1 cellular context compared by ENCODE assay signal in the genomic region with DNA sequence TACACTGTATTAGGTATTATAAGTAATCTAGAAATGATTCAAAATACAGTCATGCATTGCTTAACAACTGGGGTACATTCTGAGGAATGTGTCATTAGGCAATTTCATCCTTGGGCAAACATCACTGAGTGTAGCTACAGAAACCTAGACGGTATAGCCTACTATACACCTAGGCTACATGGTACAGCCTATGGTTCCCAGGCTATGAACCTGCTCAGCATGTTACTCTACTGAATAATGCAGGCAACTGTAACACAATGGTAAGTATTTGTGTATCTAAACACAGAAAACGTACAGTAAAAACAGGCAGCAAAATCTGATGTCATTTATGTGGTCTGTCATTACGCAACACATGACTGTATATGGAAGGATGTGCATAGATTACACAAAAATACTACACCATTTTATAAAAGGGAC.
TF ChIP-seq lines count a peak whose summit lies in the region.

No MANE protein-coding gene starts in this region.

TF ChIP-seq in HepG2, 621 proteins besides CTCF, POLR2A, EP300 and RAD21 (continued from another document and continues in another):
- TF ChIP-seq, protein P1, sequence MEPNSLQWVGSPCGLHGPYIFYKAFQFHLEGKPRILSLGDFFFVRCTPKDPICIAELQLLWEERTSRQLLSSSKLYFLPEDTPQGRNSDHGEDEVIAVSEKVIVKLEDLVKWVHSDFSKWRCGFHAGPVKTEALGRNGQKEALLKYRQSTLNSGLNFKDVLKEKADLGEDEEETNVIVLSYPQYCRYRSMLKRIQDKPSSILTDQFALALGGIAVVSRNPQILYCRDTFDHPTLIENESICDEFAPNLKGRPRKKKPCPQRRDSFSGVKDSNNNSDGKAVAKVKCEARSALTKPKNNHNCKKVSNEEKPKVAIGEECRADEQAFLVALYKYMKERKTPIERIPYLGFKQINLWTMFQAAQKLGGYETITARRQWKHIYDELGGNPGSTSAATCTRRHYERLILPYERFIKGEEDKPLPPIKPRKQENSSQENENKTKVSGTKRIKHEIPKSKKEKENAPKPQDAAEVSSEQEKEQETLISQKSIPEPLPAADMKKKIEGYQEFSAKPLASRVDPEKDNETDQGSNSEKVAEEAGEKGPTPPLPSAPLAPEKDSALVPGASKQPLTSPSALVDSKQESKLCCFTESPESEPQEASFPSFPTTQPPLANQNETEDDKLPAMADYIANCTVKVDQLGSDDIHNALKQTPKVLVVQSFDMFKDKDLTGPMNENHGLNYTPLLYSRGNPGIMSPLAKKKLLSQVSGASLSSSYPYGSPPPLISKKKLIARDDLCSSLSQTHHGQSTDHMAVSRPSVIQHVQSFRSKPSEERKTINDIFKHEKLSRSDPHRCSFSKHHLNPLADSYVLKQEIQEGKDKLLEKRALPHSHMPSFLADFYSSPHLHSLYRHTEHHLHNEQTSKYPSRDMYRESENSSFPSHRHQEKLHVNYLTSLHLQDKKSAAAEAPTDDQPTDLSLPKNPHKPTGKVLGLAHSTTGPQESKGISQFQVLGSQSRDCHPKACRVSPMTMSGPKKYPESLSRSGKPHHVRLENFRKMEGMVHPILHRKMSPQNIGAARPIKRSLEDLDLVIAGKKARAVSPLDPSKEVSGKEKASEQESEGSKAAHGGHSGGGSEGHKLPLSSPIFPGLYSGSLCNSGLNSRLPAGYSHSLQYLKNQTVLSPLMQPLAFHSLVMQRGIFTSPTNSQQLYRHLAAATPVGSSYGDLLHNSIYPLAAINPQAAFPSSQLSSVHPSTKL (CRISPR knock-in tag; IDR thresholded peaks at IDR 0.05): peak; percentile 38; the same call in 1 of the 2 replicates
- TF ChIP-seq RELA (CRISPR knock-in tag; IDR thresholded peaks at IDR 0.05) (no peak), RNF2 (conservative IDR thresholded peaks at IDR 0.05; ENCODE audit: low read depth) (no peak), TEAD3 (CRISPR knock-in tag; optimal IDR thresholded peaks at IDR 0.05; ENCODE audit: borderline replicate concordance) (peak; percentile 40), ZNF12 (CRISPR knock-in tag; IDR thresholded peaks at IDR 0.05) (0 out of 2 replicates have a peak, but pooled peaks have one; percentile 32), JUNB (CRISPR knock-in tag; IDR thresholded peaks at IDR 0.05; ENCODE audit: borderline replicate concordance) (no peak), DPF2 (CRISPR knock-in tag; IDR thresholded peaks at IDR 0.05; ENCODE audit: borderline replicate concordance, low read depth) (no peak), HOXD1 (CRISPR knock-in tag; IDR thresholded peaks at IDR 0.05) (no peak), ZNF138 (CRISPR knock-in tag; IDR thresholded peaks at IDR 0.05; ENCODE audit: low read depth) (no peak), RARG (CRISPR knock-in tag; IDR thresholded peaks at IDR 0.05; ENCODE audit: low read depth) (no peak), HNF4G (IDR thresholded peaks at IDR 0.05; ENCODE audit: borderline replicate concordance, low read depth, low read length) (no peak), HNF4G (CRISPR knock-in tag; IDR thresholded peaks at IDR 0.05; ENCODE audit: borderline replicate concordance, low read depth) (no peak), ZNF83 (CRISPR knock-in tag; IDR thresholded peaks at IDR 0.05; ENCODE audit: borderline replicate concordance) (no peak), NCOA1 (CRISPR knock-in tag; IDR thresholded peaks at IDR 0.05) (no peak), MAZ (IDR thresholded peaks at IDR 0.05; ENCODE audit: borderline replicate concordance, low read depth, low read length) (no peak), MAZ (CRISPR knock-in tag; IDR thresholded peaks at IDR 0.05; ENCODE audit: low read depth) (no peak), SAFB2 (CRISPR knock-in tag; IDR thresholded peaks at IDR 0.05; ENCODE audit: borderline replicate concordance, low read depth) (no peak), NR2F2 (IDR thresholded peaks at IDR 0.05; ENCODE audit: borderline replicate concordance, low read depth) (no peak), MATR3 (CRISPR knock-in tag; IDR thresholded peaks at IDR 0.05) (no peak), BCL6 (CRISPR knock-in tag; IDR thresholded peaks at IDR 0.05) (0 out of 2 replicates have a peak, but pooled peaks have one; percentile 12), ZNF225 (CRISPR knock-in tag; IDR thresholded peaks at IDR 0.05) (no peak), YEATS2 (CRISPR knock-in tag; IDR thresholded peaks at IDR 0.05; ENCODE audit: borderline replicate concordance) (no peak), DNMT3B (CRISPR knock-in tag; conservative IDR thresholded peaks at IDR 0.05) (no peak), ZSCAN22 (CRISPR knock-in tag; IDR thresholded peaks at IDR 0.05) (no peak), SNRNP70 (IDR thresholded peaks at IDR 0.05; ENCODE audit: low read depth, low read length) (no peak), SRF (IDR thresholded peaks at IDR 0.05; ENCODE audit: low read depth, low read length) (no peak), FOXA3 (CRISPR knock-in tag; IDR thresholded peaks at IDR 0.05) (peak; percentile 35; the same call in 1 of the 2 replicates), ZNF670 (CRISPR knock-in tag; IDR thresholded peaks at IDR 0.05; ENCODE audit: borderline replicate concordance) (no peak), ZNF749 (CRISPR knock-in tag; IDR thresholded peaks at IDR 0.05; ENCODE audit: borderline replicate concordance) (no peak), ZNF7 (CRISPR knock-in tag; IDR thresholded peaks at IDR 0.05) (no peak), THAP11 (CRISPR knock-in tag; IDR thresholded peaks at IDR 0.05) (0 out of 2 replicates have a peak, but pooled peaks have one; percentile 9), ARNTL (CRISPR knock-in tag; IDR thresholded peaks at IDR 0.05) (no peak), TP53 (CRISPR knock-in tag; conservative IDR thresholded peaks at IDR 0.05) (no peak), ZNF101 (CRISPR knock-in tag; IDR thresholded peaks at IDR 0.05; ENCODE audit: borderline replicate concordance, low read depth) (no peak), RAD51 (IDR thresholded peaks at IDR 0.05; ENCODE audit: borderline replicate concordance) (no peak), MTA1 (CRISPR knock-in tag; IDR thresholded peaks at IDR 0.05; ENCODE audit: borderline replicate concordance) (no peak), WIZ (CRISPR knock-in tag; IDR thresholded peaks at IDR 0.05) (no peak), ZNF207 (IDR thresholded peaks at IDR 0.05; ENCODE audit: borderline replicate concordance) (no peak), FOSL2 (CRISPR knock-in tag; IDR thresholded peaks at IDR 0.05) (peak; percentile 37; the same call in 1 of the 2 replicates), ZNF615 (CRISPR knock-in tag; IDR thresholded peaks at IDR 0.05; ENCODE audit: borderline replicate concordance) (no peak), RFX1 (IDR thresholded peaks at IDR 0.05) (no peak), ZNF44 (CRISPR knock-in tag; IDR thresholded peaks at IDR 0.05) (no peak), NR3C1 (CRISPR knock-in tag; IDR thresholded peaks at IDR 0.05) (no peak), CEBPG (CRISPR knock-in tag; IDR thresholded peaks at IDR 0.05) (peak; percentile 63; the same call in 1 of the 2 replicates)
- TF ChIP-seq, protein P2, sequence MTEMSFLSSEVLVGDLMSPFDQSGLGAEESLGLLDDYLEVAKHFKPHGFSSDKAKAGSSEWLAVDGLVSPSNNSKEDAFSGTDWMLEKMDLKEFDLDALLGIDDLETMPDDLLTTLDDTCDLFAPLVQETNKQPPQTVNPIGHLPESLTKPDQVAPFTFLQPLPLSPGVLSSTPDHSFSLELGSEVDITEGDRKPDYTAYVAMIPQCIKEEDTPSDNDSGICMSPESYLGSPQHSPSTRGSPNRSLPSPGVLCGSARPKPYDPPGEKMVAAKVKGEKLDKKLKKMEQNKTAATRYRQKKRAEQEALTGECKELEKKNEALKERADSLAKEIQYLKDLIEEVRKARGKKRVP (CRISPR knock-in tag; IDR thresholded peaks at IDR 0.05): peak in 1 of 2 experiments; percentile 41; a peak in 1 of 4 replicates
- TF ChIP-seq, protein P3, sequence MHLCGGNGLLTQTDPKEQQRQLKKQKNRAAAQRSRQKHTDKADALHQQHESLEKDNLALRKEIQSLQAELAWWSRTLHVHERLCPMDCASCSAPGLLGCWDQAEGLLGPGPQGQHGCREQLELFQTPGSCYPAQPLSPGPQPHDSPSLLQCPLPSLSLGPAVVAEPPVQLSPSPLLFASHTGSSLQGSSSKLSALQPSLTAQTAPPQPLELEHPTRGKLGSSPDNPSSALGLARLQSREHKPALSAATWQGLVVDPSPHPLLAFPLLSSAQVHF (CRISPR knock-in tag; IDR thresholded peaks at IDR 0.05): no peak
- TF ChIP-seq, protein P4, sequence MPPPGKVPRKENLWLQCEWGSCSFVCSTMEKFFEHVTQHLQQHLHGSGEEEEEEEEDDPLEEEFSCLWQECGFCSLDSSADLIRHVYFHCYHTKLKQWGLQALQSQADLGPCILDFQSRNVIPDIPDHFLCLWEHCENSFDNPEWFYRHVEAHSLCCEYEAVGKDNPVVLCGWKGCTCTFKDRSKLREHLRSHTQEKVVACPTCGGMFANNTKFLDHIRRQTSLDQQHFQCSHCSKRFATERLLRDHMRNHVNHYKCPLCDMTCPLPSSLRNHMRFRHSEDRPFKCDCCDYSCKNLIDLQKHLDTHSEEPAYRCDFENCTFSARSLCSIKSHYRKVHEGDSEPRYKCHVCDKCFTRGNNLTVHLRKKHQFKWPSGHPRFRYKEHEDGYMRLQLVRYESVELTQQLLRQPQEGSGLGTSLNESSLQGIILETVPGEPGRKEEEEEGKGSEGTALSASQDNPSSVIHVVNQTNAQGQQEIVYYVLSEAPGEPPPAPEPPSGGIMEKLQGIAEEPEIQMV (CRISPR knock-in tag; IDR thresholded peaks at IDR 0.05; ENCODE audit: low read depth): no peak
- TF ChIP-seq, protein P5, sequence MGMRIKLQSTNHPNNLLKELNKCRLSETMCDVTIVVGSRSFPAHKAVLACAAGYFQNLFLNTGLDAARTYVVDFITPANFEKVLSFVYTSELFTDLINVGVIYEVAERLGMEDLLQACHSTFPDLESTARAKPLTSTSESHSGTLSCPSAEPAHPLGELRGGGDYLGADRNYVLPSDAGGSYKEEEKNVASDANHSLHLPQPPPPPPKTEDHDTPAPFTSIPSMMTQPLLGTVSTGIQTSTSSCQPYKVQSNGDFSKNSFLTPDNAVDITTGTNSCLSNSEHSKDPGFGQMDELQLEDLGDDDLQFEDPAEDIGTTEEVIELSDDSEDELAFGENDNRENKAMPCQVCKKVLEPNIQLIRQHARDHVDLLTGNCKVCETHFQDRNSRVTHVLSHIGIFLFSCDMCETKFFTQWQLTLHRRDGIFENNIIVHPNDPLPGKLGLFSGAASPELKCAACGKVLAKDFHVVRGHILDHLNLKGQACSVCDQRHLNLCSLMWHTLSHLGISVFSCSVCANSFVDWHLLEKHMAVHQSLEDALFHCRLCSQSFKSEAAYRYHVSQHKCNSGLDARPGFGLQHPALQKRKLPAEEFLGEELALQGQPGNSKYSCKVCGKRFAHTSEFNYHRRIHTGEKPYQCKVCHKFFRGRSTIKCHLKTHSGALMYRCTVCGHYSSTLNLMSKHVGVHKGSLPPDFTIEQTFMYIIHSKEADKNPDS (CRISPR knock-in tag; IDR thresholded peaks at IDR 0.05): no peak
- TF ChIP-seq, protein P6, sequence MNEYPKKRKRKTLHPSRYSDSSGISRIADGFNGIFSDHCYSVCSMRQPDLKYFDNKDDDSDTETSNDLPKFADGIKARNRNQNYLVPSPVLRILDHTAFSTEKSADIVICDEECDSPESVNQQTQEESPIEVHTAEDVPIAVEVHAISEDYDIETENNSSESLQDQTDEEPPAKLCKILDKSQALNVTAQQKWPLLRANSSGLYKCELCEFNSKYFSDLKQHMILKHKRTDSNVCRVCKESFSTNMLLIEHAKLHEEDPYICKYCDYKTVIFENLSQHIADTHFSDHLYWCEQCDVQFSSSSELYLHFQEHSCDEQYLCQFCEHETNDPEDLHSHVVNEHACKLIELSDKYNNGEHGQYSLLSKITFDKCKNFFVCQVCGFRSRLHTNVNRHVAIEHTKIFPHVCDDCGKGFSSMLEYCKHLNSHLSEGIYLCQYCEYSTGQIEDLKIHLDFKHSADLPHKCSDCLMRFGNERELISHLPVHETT (CRISPR knock-in tag; conservative IDR thresholded peaks at IDR 0.05): no peak
- TF ChIP-seq, protein P7, sequence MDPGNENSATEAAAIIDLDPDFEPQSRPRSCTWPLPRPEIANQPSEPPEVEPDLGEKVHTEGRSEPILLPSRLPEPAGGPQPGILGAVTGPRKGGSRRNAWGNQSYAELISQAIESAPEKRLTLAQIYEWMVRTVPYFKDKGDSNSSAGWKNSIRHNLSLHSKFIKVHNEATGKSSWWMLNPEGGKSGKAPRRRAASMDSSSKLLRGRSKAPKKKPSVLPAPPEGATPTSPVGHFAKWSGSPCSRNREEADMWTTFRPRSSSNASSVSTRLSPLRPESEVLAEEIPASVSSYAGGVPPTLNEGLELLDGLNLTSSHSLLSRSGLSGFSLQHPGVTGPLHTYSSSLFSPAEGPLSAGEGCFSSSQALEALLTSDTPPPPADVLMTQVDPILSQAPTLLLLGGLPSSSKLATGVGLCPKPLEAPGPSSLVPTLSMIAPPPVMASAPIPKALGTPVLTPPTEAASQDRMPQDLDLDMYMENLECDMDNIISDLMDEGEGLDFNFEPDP (CRISPR knock-in tag; conservative IDR thresholded peaks at IDR 0.05): no peak
- TF ChIP-seq, protein P8, sequence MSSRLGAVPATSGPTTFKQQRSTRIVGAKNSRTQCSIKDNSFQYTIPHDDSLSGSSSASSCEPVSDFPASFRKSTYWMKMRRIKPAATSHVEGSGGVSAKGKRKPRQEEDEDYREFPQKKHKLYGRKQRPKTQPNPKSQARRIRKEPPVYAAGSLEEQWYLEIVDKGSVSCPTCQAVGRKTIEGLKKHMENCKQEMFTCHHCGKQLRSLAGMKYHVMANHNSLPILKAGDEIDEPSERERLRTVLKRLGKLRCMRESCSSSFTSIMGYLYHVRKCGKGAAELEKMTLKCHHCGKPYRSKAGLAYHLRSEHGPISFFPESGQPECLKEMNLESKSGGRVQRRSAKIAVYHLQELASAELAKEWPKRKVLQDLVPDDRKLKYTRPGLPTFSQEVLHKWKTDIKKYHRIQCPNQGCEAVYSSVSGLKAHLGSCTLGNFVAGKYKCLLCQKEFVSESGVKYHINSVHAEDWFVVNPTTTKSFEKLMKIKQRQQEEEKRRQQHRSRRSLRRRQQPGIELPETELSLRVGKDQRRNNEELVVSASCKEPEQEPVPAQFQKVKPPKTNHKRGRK (CRISPR knock-in tag; IDR thresholded peaks at IDR 0.05): no peak
- TF ChIP-seq, protein P9, sequence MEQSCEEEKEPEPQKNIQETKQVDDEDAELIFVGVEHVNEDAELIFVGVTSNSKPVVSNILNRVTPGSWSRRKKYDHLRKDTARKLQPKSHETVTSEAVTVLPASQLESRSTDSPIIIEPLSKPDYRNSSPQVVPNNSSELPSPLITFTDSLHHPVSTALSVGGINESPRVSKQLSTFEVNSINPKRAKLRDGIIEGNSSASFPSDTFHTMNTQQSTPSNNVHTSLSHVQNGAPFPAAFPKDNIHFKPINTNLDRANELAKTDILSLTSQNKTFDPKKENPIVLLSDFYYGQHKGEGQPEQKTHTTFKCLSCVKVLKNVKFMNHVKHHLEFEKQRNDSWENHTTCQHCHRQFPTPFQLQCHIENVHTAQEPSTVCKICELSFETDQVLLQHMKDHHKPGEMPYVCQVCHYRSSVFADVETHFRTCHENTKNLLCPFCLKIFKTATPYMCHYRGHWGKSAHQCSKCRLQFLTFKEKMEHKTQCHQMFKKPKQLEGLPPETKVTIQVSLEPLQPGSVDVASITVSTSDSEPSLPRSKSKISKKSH (CRISPR knock-in tag; IDR thresholded peaks at IDR 0.05; ENCODE audit: borderline replicate concordance): no peak
